ENCODE assay signal across 26 cellular contexts in genomic region chr4:82803746-82804145, GRCh38.
"Had no signal": no experiment of that assay in that cellular context is flagged by ENCODE, and none has a peak within 500 bp of the region (broad histone marks: within the 10 kb centered on the region; RNA-seq: fewer than 3 reads in every experiment).

No MANE protein-coding gene starts in this region.

- H3K27ac ChIP-seq: stomach, suprapubic skin, testis, thoracic aorta, thyroid gland, tibial artery, tibial nerve, transverse colon, upper lobe of left lung, upper lobe of right lung, uterus, vagina had no signal

- H3K4me1 ChIP-seq: uterus had no signal

- H3K4me3 ChIP-seq: stomach, suprapubic skin, testis, thoracic aorta, thyroid gland, tibial artery, tibial nerve, transverse colon, upper lobe of left lung, upper lobe of right lung, uterus, vagina had no signal

- H3K36me3 ChIP-seq: stomach, suprapubic skin, thoracic aorta, thyroid gland, tibial artery, tibial nerve, transverse colon, upper lobe of left lung, upper lobe of right lung, uterus, vagina had no signal

- H3K9me3 ChIP-seq: stomach, suprapubic skin, testis, thoracic aorta, thyroid gland, tibial artery, tibial nerve, transverse colon, upper lobe of left lung, upper lobe of right lung, uterus, vagina had no signal

- H3K27me3 ChIP-seq: suprapubic skin, testis, thyroid gland, tibial artery, tibial nerve, uterus, vagina had no signal

- DNase-seq: stimulated activated CD4-positive, alpha-beta T cell treated with anti-CD3 and anti-CD28 coated beads, Interleukin-2, amount 100 ng/mL, for 48 hours; stimulated activated CD4-positive, alpha-beta T cell treated with anti-CD3 and anti-CD28 coated beads, Interleukin-4, amount 100 ng/mL, for 1 hour; stimulated activated CD4-positive, alpha-beta T cell treated with anti-CD3 and anti-CD28 coated beads, Interleukin-4, amount 100 ng/mL, for 24 hours; stimulated activated CD4-positive, alpha-beta T cell treated with anti-CD3 and anti-CD28 coated beads, Interleukin-4, amount 100 ng/mL, for 4 hours; stimulated activated CD8-positive, alpha-beta memory T cell treated with anti-CD3 and anti-CD28 coated beads, Interleukin-4, amount 100 ng/mL, for 48 hours; stimulated activated naive B cell treated with anti-CD40 and anti-IgM and Interleukin-4, amounts not matched to agents 10 μg/mL and 1 μg/mL and 100 μg/mL, for 72 hours; stimulated activated naive CD4-positive, alpha-beta T cell; stimulated activated naive CD4-positive, alpha-beta T cell treated with Interleukin-2 at 50 U/mL for 16 hours; stimulated activated naive CD8-positive, alpha-beta T cell treated with anti-CD3 and anti-CD28 coated beads, Interleukin-15, amount 100 ng/mL, for 72 hours; stimulated activated naive CD8-positive, alpha-beta T cell treated with anti-CD3 and anti-CD28 coated beads, Interleukin-15, Interleukin-2, amounts not matched to agents 100 U/mL and 50 U/mL, for 24 hours; stomach; substantia nigra; testis; thyroid gland; tibial artery; transverse colon; trophoblast cell; upper lobe of left lung; upper lobe of right lung; uterus had no signal

- ATAC-seq: stimulated activated effector memory CD8-positive, alpha-beta T cell treated with anti-CD3 and anti-CD28 coated beads, Interleukin-12 subunit alpha, Interleukin-12 subunit beta, amount 100 ng/mL, for 72 hours; stimulated activated memory B cell treated with anti-CD40 and anti-IgM and Interleukin-4, amounts not matched to agents 10 μg/mL and 1 μg/mL and 100 μg/mL, for 72 hours; stimulated activated naive B cell treated with anti-CD40 and anti-IgM and Interleukin-4, amounts not matched to agents 10 μg/mL and 1 μg/mL and 100 μg/mL, for 72 hours; stimulated activated naive CD8-positive, alpha-beta T cell treated with anti-CD3 and anti-CD28 coated beads, Interleukin-15, amount 100 ng/mL, for 72 hours; stimulated activated naive CD8-positive, alpha-beta T cell treated with anti-CD3 and anti-CD28 coated beads, Interleukin-15, Interleukin-2, amounts not matched to agents 100 U/mL and 50 U/mL, for 24 hours; upper lobe of right lung had no signal
